9 cellular contexts compared by ENCODE assay signal in genomic region chr19:2270572-2271515, GRCh38. TPM values are rescaled to one million over a fixed set of nuclear protein-coding genes. Genes with fewer than 3 reads are reported as not detected.
A peak's percentile ranks its signal among the peaks of the same experiment; 100 is the strongest.
DNase-seq lines count a peak whose midpoint lies in the region; ATAC-seq, FAIRE-seq and TF ChIP-seq lines count a peak whose summit lies in the region.
"Had no signal": no experiment of that assay in that cellular context is flagged by ENCODE, and none has a peak within 500 bp of the region (broad histone marks: within the 10 kb centered on the region; RNA-seq: fewer than 3 reads in every experiment).

No MANE protein-coding gene starts in this region.

- H3K27me3 ChIP-seq in Loucy (ENCODE audit: insufficient read depth, low read length, poor library complexity, severe bottlenecking) (peaks cover 12% of the 10 kb centered on the region), bronchial epithelial cell (ENCODE audit: control insufficient read depth, insufficient read depth, low read length) (no peaks in the 10 kb centered on the region), skeletal muscle satellite cell (ENCODE audit: control insufficient read depth, insufficient read depth, low read length) (no peaks in the 10 kb centered on the region)

- peaks cover 34% of the 10 kb centered on the region for H3K4me1 ChIP-seq in Loucy (ENCODE audit: insufficient read depth, low read length, poor library complexity, severe bottlenecking)
- peaks cover 62% of the 10 kb centered on the region for H3K4me1 ChIP-seq in skeletal muscle satellite cell (ENCODE audit: control insufficient read depth, insufficient read depth, low read length)

- no peaks in the 10 kb centered on the region for H3K9me2 ChIP-seq in Loucy (replicated peaks; ENCODE audit: low read depth, low read length)

- H3K9ac ChIP-seq in Loucy (ENCODE audit: low read depth, low read length, poor library complexity, severe bottlenecking), result peak overlapping the region; percentile 96
- peak overlapping the region; percentile 99 for H3K9ac ChIP-seq in skeletal muscle satellite cell (ENCODE audit: low read depth, low read length)

- FAIRE-seq in bronchial epithelial cell (lab: Jason Lieb, UNC), result no peak
- FAIRE-seq: endometrium had no signal

- no peaks in the 10 kb centered on the region for H3K9me3 ChIP-seq in Loucy (ENCODE audit: insufficient read depth, low read depth, low read length)
- no peaks in the 10 kb centered on the region for H3K9me3 ChIP-seq in skeletal muscle satellite cell (replicated peaks; ENCODE audit: low read length)

- peak overlapping the region; percentile 83 to 94 (median 87) for H3K27ac Mint-ChIP-seq in immature natural killer cell

- peaks cover 19% of the 10 kb centered on the region; the same call in 1 of the 2 replicates for H3K36me3 ChIP-seq in Loucy (ENCODE audit: insufficient read depth, low read length)
- peaks cover 17% of the 10 kb centered on the region for H3K36me3 ChIP-seq in bronchial epithelial cell (ENCODE audit: control insufficient read depth, insufficient read depth, low read length)
- H3K36me3 ChIP-seq in skeletal muscle satellite cell (ENCODE audit: insufficient read depth, low read length), result peaks cover 44% of the 10 kb centered on the region

- peak overlapping the region; percentile 77 to 90 (median 85) for H3K4me3 Mint-ChIP-seq in immature natural killer cell

- H3K4me2 ChIP-seq in Loucy (ENCODE audit: low read depth, low read length, poor library complexity, severe bottlenecking) (peak overlapping the region; percentile 83), skeletal muscle satellite cell (ENCODE audit: low read length) (peak overlapping the region; percentile 88)

- H3K4me3 ChIP-seq in Loucy (ENCODE audit: low read length, poor library complexity, severe bottlenecking) (peak overlapping the region; percentile 94), bronchial epithelial cell (ENCODE audit: low read depth, low read length) (peak overlapping the region; percentile 99), skeletal muscle satellite cell (ENCODE audit: low read length) (peak overlapping the region; percentile 100)

- H3K27me3 Mint-ChIP-seq in immature natural killer cell (ENCODE audit: low read depth in 3 of 3), result peaks cover 32 to 41% (median 40%) of the 10 kb centered on the region in 3 donors

- DNase-seq in Daoy (ENCODE audit: low read depth), result peak; percentile 85
- peak; percentile 41 for DNase-seq in activated CD4-positive, CD25-positive, alpha-beta regulatory T cell treated with anti-CD3 and anti-CD28 coated beads, Interleukin-2, amount 50 U/mL, for 16 hours (ENCODE audit: low read depth, low spot score)
- DNase-seq in bronchial epithelial cell (ENCODE audit: low read depth), result peak; percentile 47
- peak; percentile 73 to 75 (median 74) for DNase-seq in immature natural killer cell
- DNase-seq in A172 (ENCODE audit: low spot score), result no peak

- peaks cover 18% of the 10 kb centered on the region for H3F3A ChIP-seq in Loucy (ENCODE audit: low read depth)

- H3K9me3 Mint-ChIP-seq in immature natural killer cell, result no peaks in the 10 kb centered on the region

- no peak overlapping the region for H2AFZ ChIP-seq in Loucy (ENCODE audit: low read length)

- peaks cover 34% of the 10 kb centered on the region in 2 donors for H3K4me1 Mint-ChIP-seq in immature natural killer cell

- peaks cover 52% of the 10 kb centered on the region for H4K20me1 ChIP-seq in Loucy (ENCODE audit: insufficient read depth, low read length, poor library complexity, severe bottlenecking)

- no peak for TF ChIP-seq CTCF in Loucy (conservative IDR thresholded peaks at IDR 0.05; ENCODE audit: low read length)
- TF ChIP-seq CTCF in bronchial epithelial cell (IDR thresholded peaks at IDR 0.05; ENCODE audit: insufficient read depth, low read length, severe bottlenecking), result no peak

- peaks cover 60% of the 10 kb centered on the region for H3K79me2 ChIP-seq in Loucy (ENCODE audit: insufficient read depth, low read length)

- H3K36me3 Mint-ChIP-seq in immature natural killer cell, result peaks cover 0 to 12% (median 8%) of the 10 kb centered on the region in 3 donors

- no peak for ATAC-seq in HG03039 (IDR thresholded peaks at IDR 0.05; ENCODE audit: unreplicated experiment)

RNA-seq across cellular contexts. Expression of gene PEAK3, which starts 11.1 kb away (rescaled TPM):
- total RNA-seq in Daoy (2014; rRNA removed; shearing (Covaris generic)), result not detected in 2 replicates
- not detected in 2 replicates for total RNA-seq in bronchial epithelial cell
- polyA plus RNA-seq in immature natural killer cell, result 10 to 100 TPM in 1 of 3 donors, 1 to 10 TPM in 1, under 1 TPM in 1; 0.96 to 10.8 (median 2.5) TPM
- total RNA-seq in skeletal muscle satellite cell (2012; rRNA removed), result not detected in 2 replicates
- total RNA-seq in A172 (2014; rRNA removed; shearing (Covaris generic)), result 0.22 and 1.7 TPM in 2 replicates

RNA-seq across cellular contexts. Expression of gene JSRP1, which starts 14.6 kb away (rescaled TPM):
- total RNA-seq in Daoy (2014; rRNA removed; shearing (Covaris generic)), result 1.6 TPM in 1 of 2 replicates, not detected in the other
- total RNA-seq in bronchial epithelial cell, result not detected in 2 replicates
- polyA plus RNA-seq in immature natural killer cell, result under 1 TPM in 1 of 3 donors, not detected in 2; 0.94 TPM
- 2.3 and 9.4 TPM in 2 replicates for total RNA-seq in skeletal muscle satellite cell (2012; rRNA removed)
- total RNA-seq in A172 (2014; rRNA removed; shearing (Covaris generic)), result not detected in 2 replicates

RNA-seq across cellular contexts. Expression of gene AMH, which starts 21.7 kb away (rescaled TPM):
- total RNA-seq in Daoy (2014; rRNA removed; shearing (Covaris generic)), result 0.51 and 2.2 TPM in 2 replicates
- total RNA-seq in bronchial epithelial cell, result 0.26 and 0.38 TPM in 2 replicates
- polyA plus RNA-seq in immature natural killer cell, result not detected
- 0.76 and 1.1 TPM in 2 replicates for total RNA-seq in skeletal muscle satellite cell (2012; rRNA removed)
- 8.5 and 10.0 TPM in 2 replicates for total RNA-seq in A172 (2014; rRNA removed; shearing (Covaris generic))

RNA-seq across cellular contexts. Expression of gene SF3A2, which starts 34.2 kb away (rescaled TPM):
- 26.3 and 47.7 TPM in 2 replicates for total RNA-seq in Daoy (2014; rRNA removed; shearing (Covaris generic))
- 24.2 and 25.1 TPM in 2 replicates for total RNA-seq in bronchial epithelial cell
- polyA plus RNA-seq in immature natural killer cell, result 10 to 100 TPM in 2 of 3 donors, 1 to 10 TPM in 1; 6.2 to 40.9 (median 11.1) TPM
- 25.3 and 25.8 TPM in 2 replicates for total RNA-seq in skeletal muscle satellite cell (2012; rRNA removed)
- total RNA-seq in A172 (2014; rRNA removed; shearing (Covaris generic)), result 41.1 and 42.9 TPM in 2 replicates

RNA-seq across cellular contexts. Expression of gene PLEKHJ1, which starts 34.7 kb away (rescaled TPM):
- 70.9 and 101 TPM in 2 replicates for total RNA-seq in Daoy (2014; rRNA removed; shearing (Covaris generic))
- 49.3 and 59.8 TPM in 2 replicates for total RNA-seq in bronchial epithelial cell
- 100 to 1,000 TPM; 115 to 148 (median 117) TPM for polyA plus RNA-seq in immature natural killer cell
- total RNA-seq in skeletal muscle satellite cell (2012; rRNA removed), result 32.4 and 40.4 TPM in 2 replicates
- total RNA-seq in A172 (2014; rRNA removed; shearing (Covaris generic)), result 172 and 177 TPM in 2 replicates
